8 cellular contexts compared by ENCODE assay signal in the genomic region with DNA sequence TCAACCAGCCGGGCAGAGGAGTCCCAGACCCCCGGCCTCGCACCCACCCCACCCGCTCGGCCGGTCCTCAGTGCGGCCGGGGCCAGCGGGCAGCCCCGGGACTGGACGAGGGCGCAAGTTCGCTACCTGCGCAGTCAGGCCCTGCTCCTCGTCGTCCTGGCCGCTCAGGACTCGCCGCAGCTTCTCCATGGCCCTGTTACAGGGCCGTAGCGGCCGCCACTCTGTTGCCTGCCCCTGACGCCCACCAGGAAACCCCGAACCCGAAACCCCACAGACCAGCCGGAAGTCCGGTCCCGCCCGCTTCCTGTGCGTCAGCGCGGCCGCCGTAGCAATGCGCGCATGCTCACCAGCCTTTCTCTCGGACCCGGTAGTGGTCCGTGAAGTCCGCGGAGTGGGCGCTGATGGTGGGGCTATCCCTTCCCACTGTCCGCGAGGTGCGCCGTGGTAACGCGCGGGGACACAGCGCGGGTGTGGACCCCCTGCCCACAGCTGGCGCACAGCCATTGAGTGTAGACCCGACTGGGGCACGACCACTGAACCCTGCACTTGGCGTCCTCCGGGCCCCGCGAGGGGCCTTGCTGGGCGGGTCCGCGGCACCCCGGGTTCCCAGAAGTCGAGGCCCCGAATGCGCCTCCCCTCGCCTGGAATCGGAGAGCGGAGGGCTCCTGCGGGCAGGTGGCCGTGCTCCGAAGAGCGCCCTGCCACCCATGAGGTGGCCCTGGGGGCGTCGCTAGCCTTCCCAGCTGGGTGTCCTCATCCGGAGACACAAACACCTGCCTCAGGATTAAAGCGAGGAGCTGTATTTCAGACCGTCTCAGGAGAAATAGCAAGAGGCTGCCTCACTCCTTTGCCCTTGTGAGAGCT. TPM values are rescaled to one million over a fixed set of nuclear protein-coding genes. Genes with fewer than 3 reads are reported as not detected.
DNase-seq lines count a peak whose midpoint lies in the region; ATAC-seq and TF ChIP-seq lines count a peak whose summit lies in the region.

A gene (minus strand): TSS at position 253 of the 864 bp plus-strand sequence. CDS start 64 bp downstream, at position 189.

- H3K27me3 ChIP-seq in foreskin keratinocyte (no peaks in the 10 kb centered on the region), neuron (ENCODE audit: insufficient read depth, low read length) (no peaks in the 10 kb centered on the region)

- peak; percentile 83 for DNase-seq in EH (ENCODE audit: low read depth)
- DNase-seq in KG1 (lab: John Stamatoyannopoulos, UW) = peak; percentile 69
- peak; percentile 68 to 81 for DNase-seq in SHP77 (lab: John Stamatoyannopoulos, UW)
- DNase-seq in activated gamma-delta T cell (lab: John Stamatoyannopoulos, UW) = peak; percentile 53
- peak in 1 of 2 donors; percentile 39 for DNase-seq in foreskin keratinocyte
- peak; percentile 54 for DNase-seq in stromal cell of bone marrow (ENCODE audit: low read depth)

- peaks cover 4% of the 10 kb centered on the region for H3K36me3 ChIP-seq in neuron (ENCODE audit: insufficient read depth, low read length)

- TF ChIP-seq CTCF in foreskin keratinocyte (conservative IDR thresholded peaks at IDR 0.05) = no peak

- no peaks in the 10 kb centered on the region for H3K9me3 ChIP-seq in neuron (ENCODE audit: low read length)

- H3K4me3 ChIP-seq in neuron (ENCODE audit: low read length) = peak within 1 kb of the TSS; percentile 84

- H3K4me1 ChIP-seq in foreskin keratinocyte (peaks cover 12% of the 10 kb centered on the region), neuron (ENCODE audit: insufficient read depth, low read length) (peaks cover 14% of the 10 kb centered on the region)

- ATAC-seq in GM21737 (IDR thresholded peaks at IDR 0.05; ENCODE audit: unreplicated experiment) (peak; percentile 93), foreskin keratinocyte (peak; percentile 91)

- peak within 1 kb of the TSS; percentile 95 for H3K27ac ChIP-seq in foreskin keratinocyte

- peak within 1 kb of the TSS; percentile 58 for H2AFZ ChIP-seq in neuron (ENCODE audit: low read depth, low read length)

RNA-seq across cellular contexts. Expression of the gene that starts here (rescaled TPM):
- total RNA-seq in foreskin keratinocyte = 48.2 and 48.7 TPM in 2 replicates
- polyA plus RNA-seq in foreskin keratinocyte = 64.5 and 70.3 TPM in 2 replicates
